9 cellular contexts compared by ENCODE assay signal in genomic region chr2:218993345-218994315, GRCh38. TPM values are rescaled to one million over a fixed set of nuclear protein-coding genes. Genes with fewer than 3 reads are reported as not detected.
DNase-seq lines count a peak whose midpoint lies in the region; ATAC-seq, FAIRE-seq and TF ChIP-seq lines count a peak whose summit lies in the region.
"Had no signal": no experiment of that assay in that cellular context is flagged by ENCODE, and none has a peak within 500 bp of the region (broad histone marks: within the 10 kb centered on the region; RNA-seq: fewer than 3 reads in every experiment).

CRYBA2 (minus strand) TSS chr2:218993422; CDS start chr2:218993176, 246 bp downstream.

- H4K20me1 ChIP-seq in GM23338 (replicated peaks; ENCODE audit: insufficient read depth) (peaks cover 10% of the 10 kb centered on the region; the same call in 1 of the 2 replicates), K562 (replicated peaks; ENCODE audit: control insufficient read depth, insufficient read depth, low read length) (no peaks in the 10 kb centered on the region)

- H3K36me3 ChIP-seq in A673 (ENCODE audit: insufficient read depth, low read length, poor library complexity, severe bottlenecking) (no peaks in the 10 kb centered on the region), GM23338 (ENCODE audit: insufficient read depth) (no peaks in the 10 kb centered on the region), K562 (ENCODE audit: control insufficient read depth, insufficient read depth, low read length) (no peaks in the 10 kb centered on the region), mesendoderm (ENCODE audit: control insufficient read depth, insufficient read depth, low read length) (no peaks in the 10 kb centered on the region)

- intact Hi-C loops in A673 (cut with micrococcal nuclease; ENCODE audit: unreplicated experiment) (no loop called here), K562 (cut with micrococcal nuclease) (loop anchor here (5.0 kb wide), 1 partner anchor 64 kb away; no protein-coding TSS in a partner anchor)

- in situ Hi-C loops in K562 (cut with MboI), result no loop called here

- H3K27ac Mint-ChIP-seq in GM23338, result no peak within 1 kb of the TSS

- no peaks in the 10 kb centered on the region for H3K9me2 ChIP-seq in GM23338 (ENCODE audit: insufficient read depth)

- H3F3A ChIP-seq in GM23338 (replicated peaks; ENCODE audit: low read depth), result peaks cover 7% of the 10 kb centered on the region; the same call in 1 of the 2 replicates

- H3K9me3 Mint-ChIP-seq in GM23338, result no peaks in the 10 kb centered on the region; the same call in 2 of the 3 replicates

- peaks cover 5% of the 10 kb centered on the region for H3K4me1 Mint-ChIP-seq in GM23338

- H3K4me2 ChIP-seq in GM23338, result peak within 1 kb of the TSS; percentile 72
- H3K4me2 ChIP-seq in K562 (ENCODE audit: insufficient read depth, low read length), result peak within 1 kb of the TSS; percentile 49
- peak within 1 kb of the TSS; percentile 31 for H3K4me2 ChIP-seq in mesendoderm (ENCODE audit: low read length)

- CTCF ChIA-PET in A673 (lab: Charles Lee), result interaction anchor here (2.8 to 3.4 kb wide), 2 partner anchors 14 to 161 kb away, joined by 18 to 19 read pairs; no protein-coding TSS in a partner anchor
- CTCF ChIA-PET in K562 (lab: Yijun Ruan, JAX; ENCODE audit: low intra/inter-chr PET ratio), result interaction anchor here (1.1 to 1.4 kb wide), 2 partner anchors 15 to 141 kb away, joined by 3 to 6 read pairs; no protein-coding TSS in a partner anchor

- no peak for TF ChIP-seq RAD21 in K562 (CRISPR knock-in tag; conservative IDR thresholded peaks at IDR 0.05 in 1 of 2, IDR thresholded peaks at IDR 0.05 in 1 of 2)

- peak; percentile 38 for ATAC-seq in GM23338
- ATAC-seq in K562, result peak; percentile 60
- ATAC-seq in GM19328 (IDR thresholded peaks at IDR 0.05; ENCODE audit: unreplicated experiment), result no peak

- no peaks in the 10 kb centered on the region for H3K36me3 Mint-ChIP-seq in GM23338 (ENCODE audit: low read depth)

- peaks cover 99% of the 10 kb centered on the region for H3K27me3 Mint-ChIP-seq in GM23338 (ENCODE audit: insufficient read depth, low read depth, poor library complexity)

- WGBS in K562 (ENCODE audit: insufficient coverage, low coverage, missing lambda C conversion rate), result 10% methylated on average over 23 of the region's 88 CpGs
- WGBS in mesendoderm (ENCODE audit: extremely low coverage, insufficient coverage, low lambda C conversion rate), result no CpG with 5 or more reads among the region's 88 CpGs

- 0 out of 2 replicates have a peak, but pooled peaks have one; percentile 27 for TF ChIP-seq CTCF in A673 (conservative IDR thresholded peaks at IDR 0.05; ENCODE audit: low read depth, low read length)
- TF ChIP-seq CTCF in GM23338 (conservative IDR thresholded peaks at IDR 0.05; ENCODE audit: low read depth in 2 of 2), result 0 out of 4 replicates have a peak, but pooled peaks of 1 of the 2 experiments have one; percentile 5
- no peak for TF ChIP-seq CTCF in K562 (IDR thresholded peaks at IDR 0.05 in 2 of 3, conservative IDR thresholded peaks at IDR 0.05 in 1 of 3; ENCODE audit: insufficient read depth in 2 of 3, low read depth in 1 of 3, low read length in 3 of 3)

- H3K4me3 ChIP-seq in A673 (ENCODE audit: low read depth, low read length, poor library complexity, severe bottlenecking) (peak within 1 kb of the TSS; percentile 38), GM23338 (peak within 1 kb of the TSS; percentile 47), K562 (no peak within 1 kb of the TSS), mesendoderm (ENCODE audit: low read length) (no peak within 1 kb of the TSS)

- TF ChIP-seq EP300 in K562 (IDR thresholded peaks at IDR 0.05; ENCODE audit: low read length), result no peak

- BruUV-seq in A673 (replicated peaks; lab: Mats Ljungman, UMichigan), result no TSS peak
- BruUV-seq in K562 (replicated peaks; lab: Mats Ljungman, UMichigan), result no TSS peak

- peak within 1 kb of the TSS; percentile 78 for H3K56ac ChIP-seq in mesendoderm (ENCODE audit: low read length)

- H3K23ac ChIP-seq in mesendoderm (ENCODE audit: low read length), result peak within 1 kb of the TSS; percentile 94

- H3K79me2 ChIP-seq in GM23338 (replicated peaks; ENCODE audit: insufficient read depth), result no peaks in the 10 kb centered on the region
- H3K79me2 ChIP-seq in K562 (ENCODE audit: control insufficient read depth, insufficient read depth, low read length), result no peaks in the 10 kb centered on the region
- no peaks in the 10 kb centered on the region for H3K79me2 ChIP-seq in mesendoderm (ENCODE audit: control insufficient read depth, insufficient read depth, low read length)

- H2AK5ac ChIP-seq in mesendoderm (ENCODE audit: low read length), result no peak within 1 kb of the TSS

- no peak within 1 kb of the TSS for H3K27ac ChIP-seq in A673 (ENCODE audit: low read depth, low read length, poor library complexity, severe bottlenecking)
- H3K27ac ChIP-seq in GM23338 (ENCODE audit: low read depth), result no peak within 1 kb of the TSS
- H3K27ac ChIP-seq in K562 (ENCODE audit: extremely low read depth, low read depth, low read length), result no peak within 1 kb of the TSS
- H3K27ac ChIP-seq in mesendoderm (ENCODE audit: low read depth, low read length), result no peak within 1 kb of the TSS

- H3K18ac ChIP-seq in mesendoderm (ENCODE audit: low read length), result no peak within 1 kb of the TSS

- H2AFZ ChIP-seq in GM23338, result no peak within 1 kb of the TSS
- peak within 1 kb of the TSS; percentile 66; the same call in 1 of the 2 replicates for H2AFZ ChIP-seq in K562 (ENCODE audit: low read depth, low read length)

- H3K79me1 ChIP-seq in mesendoderm (ENCODE audit: low read length), result no peaks in the 10 kb centered on the region

- peak within 1 kb of the TSS; percentile 30; the same call in 1 of the 3 replicates for H3K4me3 Mint-ChIP-seq in GM23338

- no peak within 1 kb of the TSS for H2BK15ac ChIP-seq in mesendoderm (replicated peaks; ENCODE audit: low read depth)

- H3K9me1 ChIP-seq in K562 (ENCODE audit: control insufficient read depth, insufficient read depth, low read length), result no peaks in the 10 kb centered on the region

- no peak within 1 kb of the TSS for H4K5ac ChIP-seq in mesendoderm (ENCODE audit: low read length)

- H3K9ac ChIP-seq in K562 (ENCODE audit: insufficient read depth in 1 of 2, low read depth in 2 of 2, low read length in 2 of 2), result peak within 1 kb of the TSS in 1 of 2 experiments; percentile 35; a peak in 2 of 4 replicates
- H3K9ac ChIP-seq in mesendoderm (ENCODE audit: low read length), result peak within 1 kb of the TSS; percentile 58

- H3K4me1 ChIP-seq in A673 (ENCODE audit: insufficient read depth, low read length, poor library complexity, severe bottlenecking) (peaks cover 16% of the 10 kb centered on the region), GM23338 (ENCODE audit: insufficient read depth) (peaks cover 21% of the 10 kb centered on the region), K562 (replicated peaks in 1 of 2; ENCODE audit: control insufficient read depth in 2 of 2, insufficient read depth in 2 of 2, low read length in 2 of 2) (peaks cover 5 to 27% of the 10 kb centered on the region in 2 experiments; a peak in 3 of 5 replicates), mesendoderm (ENCODE audit: control insufficient read depth, low read depth, low read length) (peaks cover 24% of the 10 kb centered on the region)

- no peak within 1 kb of the TSS for H2BK5ac ChIP-seq in mesendoderm (ENCODE audit: low read length)

- FAIRE-seq in K562 (lab: Jason Lieb, UNC), result no peak
- FAIRE-seq in urothelium cell line (lab: Jason Lieb, UNC), result no peak

- POLR2A ChIA-PET in A673 (lab: Charles Lee; ENCODE audit: low non-redundant PET) (no interaction called here), K562 (lab: Yijun Ruan, JAX) (no interaction called here)

- H3K27me3 ChIP-seq in A673 (replicated peaks; ENCODE audit: insufficient read depth, low read depth, low read length, poor library complexity) (peaks cover 52% of the 10 kb centered on the region), GM23338 (ENCODE audit: insufficient read depth) (peaks cover 100% of the 10 kb centered on the region), K562 (ENCODE audit: control insufficient read depth in 2 of 2, insufficient read depth in 2 of 2, low read length in 2 of 2) (peaks cover 0 to 36% of the 10 kb centered on the region in 2 experiments; a peak in 3 of 5 replicates), mesendoderm (ENCODE audit: insufficient read depth, low read length, poor library complexity) (peaks cover 65% of the 10 kb centered on the region)

- H3K4ac ChIP-seq in mesendoderm (ENCODE audit: low read depth, low read length), result no peak within 1 kb of the TSS

- no peak within 1 kb of the TSS for H2BK120ac ChIP-seq in mesendoderm (ENCODE audit: low read depth, low read length)

- H3K9me3 ChIP-seq in A673 (ENCODE audit: low read depth, low read length, poor library complexity, severe bottlenecking) (no peaks in the 10 kb centered on the region), K562 (replicated peaks; ENCODE audit: control insufficient read depth, insufficient read depth, low read depth, low read length) (no peaks in the 10 kb centered on the region)

- TF ChIP-seq POLR2A in K562 (conservative IDR thresholded peaks at IDR 0.05), result no peak

- H4K8ac ChIP-seq in mesendoderm (ENCODE audit: low read depth, low read length), result no peak within 1 kb of the TSS

- DNase-seq in A673 (ENCODE audit: low spot score) (peak; percentile 50), GM23338 (ENCODE audit: low spot score) (peak; percentile 59), K562 (ENCODE audit: extremely low read depth in 1 of 4, low spot score in 3 of 4) (peak; percentile 42 to 58 (median 46)), mesendoderm (peak; percentile 40), urothelium cell line (ENCODE audit: low spot score) (no peak), GF-D8 (lab: John Stamatoyannopoulos, UW) (no peak)
- DNase-seq in central memory CD4-positive, alpha-beta T cell, result no peak
- DNase-seq: NCI-H2171 had no signal

RNA-seq across cellular contexts. Expression of gene CRYBA2, which starts in this region (rescaled TPM):
- 1.1 and 1.3 TPM in 2 replicates for total RNA-seq in A673 (2021)
- not detected in 2 replicates for total RNA-seq in GM23338 (2014; rRNA removed; shearing (Covaris generic))
- not detected in 2 replicates for polyA plus RNA-seq in GM23338 (2016; fragmentation: Nextera tagmentation; extraction: Ambion mirVana)
- 1.6 TPM in 1 of 2 replicates, not detected in the other for total RNA-seq in K562 (2011; cell fraction: chromatin; rRNA removed; ENCODE audit: low replicate concordance)
- 1.0 TPM in 1 of 2 replicates, not detected in the other for total RNA-seq in K562 (2011; cell fraction: nucleolus; rRNA removed)
- 0.81 TPM in 1 of 2 replicates, not detected in the other for total RNA-seq in K562 (2011; cell fraction: nucleoplasm; rRNA removed)
- 0.73 TPM in 1 of 2 replicates, not detected in the other for total RNA-seq in K562 (2014; rRNA removed)
- not detected in 2 replicates for total RNA-seq in K562 (2014; rRNA removed; fragmentation: Illumina TruSeq; extraction: Trizol)
- total RNA-seq in K562 (2015; rRNA removed; fragmentation: Illumina TruSeq; extraction: Trizol), result 0.72 and 0.75 TPM in 2 replicates
- total RNA-seq in K562 (2021), result 0.51 and 0.81 TPM in 2 replicates
- polyA plus RNA-seq in K562 (2011; rRNA removed), result 0.23 and 1.8 TPM in 2 replicates
- 0.62 and 9.2 TPM in 2 replicates for polyA plus RNA-seq in K562 (2011; cell fraction: cytosol; rRNA removed)
- polyA plus RNA-seq in K562 (2011; cell fraction: nucleus; rRNA removed), result 1.7 and 14.2 TPM in 2 replicates
- polyA plus RNA-seq in K562 (2012), result 0.75 and 1.6 TPM in 2 replicates
- not detected in 2 replicates for polyA plus RNA-seq in K562 (2014; fragmentation: Illumina TruSeq; extraction: Trizol)
- under 1 TPM in 1 of 2 experiments, not detected in 1; 0.11 TPM for polyA plus RNA-seq in K562 (2014; fragmentation: Nextera tagmentation; extraction: Ambion mirVana)
- not detected in 2 replicates for polyA plus RNA-seq in K562 (2014; rRNA removed)
- polyA minus RNA-seq in K562 (2011; rRNA and poly(A)+ RNA removed), result 0.91 TPM in 1 of 2 replicates, not detected in the other
- polyA minus RNA-seq in K562 (2011; cell fraction: cytosol; rRNA and poly(A)+ RNA removed), result 2.6 TPM in 1 of 2 replicates, not detected in the other
- polyA minus RNA-seq in K562 (2011; cell fraction: nucleus; rRNA and poly(A)+ RNA removed), result 0.67 TPM in 1 of 2 replicates, not detected in the other
- 0.10 TPM for polyA plus RNA-seq in mesendoderm (2013, experiment 1 of 2)
- polyA plus RNA-seq in mesendoderm (2013, experiment 2 of 2), result not detected

Comparison
In these comparisons a context has a peak if more than half of its experiments do, and no peak if none do; other contexts are left out.
1. Peak in DNase-seq, ATAC-seq, H3K4me3 ChIP-seq and H3K4me2 ChIP-seq in GM23338; RNA of the gene not detected or under 1 TPM.
2. DNase-seq: peak in A673 (single experiment), K562 (4 of 4) and mesendoderm (single experiment); none in urothelium cell line (single experiment), GF-D8 (single experiment) and central memory CD4-positive, alpha-beta T cell (single experiment).
3. Peak in every context shown above with its lines, with median percentiles within 50 percentile points of each other: H3K4me2 ChIP-seq.